ENCODE assay signal across 12 cellular contexts in the genomic region with DNA sequence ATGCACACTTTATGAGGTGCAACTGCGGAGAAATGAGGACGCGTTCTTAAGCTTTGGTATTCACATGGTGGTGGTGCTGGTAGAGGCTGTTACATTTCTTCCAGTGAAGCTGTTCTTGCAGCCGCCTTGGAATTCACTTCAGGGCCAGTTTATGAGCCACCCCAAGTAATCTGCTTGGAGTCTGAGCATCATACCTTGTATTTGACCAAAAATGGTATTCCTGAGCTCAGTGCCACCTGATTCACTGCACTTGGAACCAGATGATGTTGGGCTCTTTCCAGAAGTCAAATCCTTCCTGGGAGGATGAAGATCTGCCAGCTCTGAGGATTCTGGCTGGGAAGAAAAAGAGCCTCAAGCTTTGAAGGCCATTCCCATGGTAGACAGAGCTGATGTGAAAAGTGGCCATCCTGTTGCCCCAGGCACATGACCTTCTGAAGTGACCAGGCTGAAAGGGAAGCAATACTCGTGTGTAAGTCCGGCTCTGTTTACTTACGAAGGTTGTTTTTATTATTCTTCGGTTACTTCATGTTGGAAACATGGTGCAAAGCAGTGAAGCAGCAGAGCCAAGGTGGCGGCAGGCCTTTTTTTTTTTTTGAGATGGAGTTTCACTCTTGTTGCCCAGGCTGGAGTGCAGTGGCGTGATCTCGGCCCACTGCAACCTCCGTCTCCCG. TPM values are rescaled to one million over a fixed set of nuclear protein-coding genes. Genes with fewer than 3 reads are reported as not detected.
DNase-seq lines count a peak whose midpoint lies in the region; ATAC-seq, FAIRE-seq and TF ChIP-seq lines count a peak whose summit lies in the region.
"Had no signal": no experiment of that assay in that cellular context is flagged by ENCODE, and none has a peak within 500 bp of the region (broad histone marks: within the 10 kb centered on the region; RNA-seq: fewer than 3 reads in every experiment).

No MANE protein-coding gene starts in this region.

- H3K4me1 ChIP-seq in adipocyte (ENCODE audit: control insufficient read depth, insufficient read depth, low read length) (peaks cover 64% of the 10 kb centered on the region), small intestine (ENCODE audit: control insufficient read depth in 2 of 2, insufficient read depth in 1 of 2, low read depth in 1 of 2, low read length in 1 of 2) (peaks cover 3 to 24% of the 10 kb centered on the region in 2 donors)

- WGBS in small intestine, 3 donors: 89 to 94% (median 90%) methylated on average over 13 of the region's 13 CpGs

- no peak for TF ChIP-seq CTCF in fibroblast of pulmonary artery (IDR thresholded peaks at IDR 0.05; ENCODE audit: low read length, missing control alignments)

- ATAC-seq in GM18867 (IDR thresholded peaks at IDR 0.05; ENCODE audit: unreplicated experiment): no peak
- ATAC-seq in HG03108 (IDR thresholded peaks at IDR 0.05; ENCODE audit: unreplicated experiment): no peak
- ATAC-seq: stimulated activated naive CD8-positive, alpha-beta T cell treated with anti-CD3 and anti-CD28 coated beads, Interleukin-15, Interleukin-2, amounts not matched to agents 100 U/mL and 50 U/mL, for 24 hours had no signal

- no peaks in the 10 kb centered on the region for H3K9me3 ChIP-seq in adipocyte (ENCODE audit: control insufficient read depth, low read length)
- H3K9me3 ChIP-seq in small intestine (ENCODE audit: control insufficient read depth, low read depth): no peaks in the 10 kb centered on the region

- no peak for FAIRE-seq in small intestine (lab: Jason Lieb, UNC)
- FAIRE-seq: TTC549 had no signal

- H3K36me3 ChIP-seq in adipocyte (ENCODE audit: control insufficient read depth, insufficient read depth, low read length, severe bottlenecking): peaks cover 18% of the 10 kb centered on the region
- H3K36me3 ChIP-seq in small intestine (ENCODE audit: control insufficient read depth in 2 of 2, insufficient read depth in 2 of 2, low read length in 2 of 2): peaks cover 6% of the 10 kb centered on the region in 2 donors

- DNase-seq in GM04504 (ENCODE audit: low read depth) (peak; percentile 81), adipocyte (ENCODE audit: low read depth) (peak; percentile 23), fibroblast of pulmonary artery (ENCODE audit: low read depth) (peak; percentile 73), small intestine (no peak), DMS 273 treated with DMSO at 0.1 percent for 48 hours (lab: John Stamatoyannopoulos, UW) (no peak)
- DNase-seq: activated T-cell treated with anti-CD3 and anti-CD28 coated beads, Interleukin-2, amount 50 U/mL, for 48 hours; NCI-H2171 treated with DMSO at 0.1 percent for 48 hours; stimulated activated naive CD8-positive, alpha-beta T cell treated with anti-CD3 and anti-CD28 coated beads, Interleukin-15, Interleukin-2, amounts not matched to agents 100 U/mL and 50 U/mL, for 24 hours had no signal

- no peak overlapping the region for H3K4me3 ChIP-seq in adipocyte (ENCODE audit: low read length)
- H3K4me3 ChIP-seq in fibroblast of pulmonary artery (replicated peaks; ENCODE audit: low read depth, low read length): no peak overlapping the region
- no peak overlapping the region for H3K4me3 ChIP-seq in skin epidermis
- no peak overlapping the region for H3K4me3 ChIP-seq in small intestine (ENCODE audit: low read depth in 1 of 2, low read length in 2 of 2)

- H3K27me3 ChIP-seq in adipocyte (replicated peaks; ENCODE audit: control insufficient read depth, insufficient read depth, low read length): no peaks in the 10 kb centered on the region
- no peaks in the 10 kb centered on the region for H3K27me3 ChIP-seq in small intestine (ENCODE audit: control insufficient read depth in 2 of 2, insufficient read depth in 2 of 2, low read length in 2 of 2)

- H3K9ac ChIP-seq in adipocyte (ENCODE audit: low read length): peak overlapping the region; percentile 22

- H3K27ac ChIP-seq in skin epidermis: peak overlapping the region in 12 of 21 experiments; percentile 2 to 78 (median 44)
- peak overlapping the region in 1 of 2 donors; percentile 45 for H3K27ac ChIP-seq in small intestine (ENCODE audit: low read depth in 1 of 2, low read length in 1 of 2)

RNA-seq across cellular contexts. Expression of gene MANBAL, which starts 7.7 kb away (rescaled TPM):
- 10 to 100 TPM; 49.2 to 70.0 (median 50.3) TPM for polyA plus RNA-seq in small intestine

RNA-seq across cellular contexts. Expression of gene GHRH, which starts 35.6 kb away (rescaled TPM):
- not detected for polyA plus RNA-seq in small intestine

RNA-seq across cellular contexts. Expression of gene SRC, which starts 48.7 kb away (rescaled TPM):
- polyA plus RNA-seq in small intestine: 100 to 1,000 TPM in 1 of 3 donors, 10 to 100 TPM in 2; 70.8 to 107 (median 83.6) TPM

Comparison
In these comparisons a context has a peak if more than half of its experiments do, and no peak if none do; other contexts are left out.
1. DNase-seq: peak in GM04504 (single experiment), adipocyte (single experiment) and fibroblast of pulmonary artery (single experiment); none in small intestine (single experiment) and DMS 273 treated with DMSO at 0.1 percent for 48 hours (single experiment).